16 cellular contexts compared by ENCODE assay signal in the genomic region with DNA sequence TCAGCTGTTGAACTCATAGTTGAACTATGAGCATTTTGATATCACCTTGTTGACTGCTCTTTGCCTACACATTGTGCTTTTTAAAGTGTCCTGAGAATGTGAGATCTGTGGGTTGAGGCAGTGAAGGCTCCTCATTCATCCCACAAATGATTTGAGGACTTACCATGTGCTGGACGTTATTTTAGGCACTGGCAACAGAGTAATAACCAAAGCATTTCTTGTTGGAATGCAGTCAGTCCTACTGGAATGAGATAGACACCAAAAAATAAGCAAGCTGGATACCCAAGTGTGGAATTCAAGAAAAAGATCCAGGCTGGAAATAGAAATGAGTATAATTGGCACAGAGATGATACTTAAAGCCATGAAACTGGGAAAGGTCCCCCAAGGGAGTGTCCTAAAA.
DNase-seq lines count a peak whose midpoint lies in the region; FAIRE-seq and TF ChIP-seq lines count a peak whose summit lies in the region.
"Had no signal": no experiment of that assay in that cellular context is flagged by ENCODE, and none has a peak within 500 bp of the region (broad histone marks: within the 10 kb centered on the region; RNA-seq: fewer than 3 reads in every experiment).

No MANE protein-coding gene starts in this region.

- no peak overlapping the region for H2AFZ ChIP-seq in astrocyte (ENCODE audit: low read depth, low read length)

- H3K4me3 Mint-ChIP-seq in astrocyte (ENCODE audit: unreplicated experiment) = no peak overlapping the region
- H3K4me3 Mint-ChIP-seq: CD8-positive, alpha-beta memory T cell; IgD-negative memory B cell had no signal

- no peak overlapping the region for H3K9ac ChIP-seq in astrocyte (ENCODE audit: low read length)
- H3K9ac ChIP-seq: BLaER1 had no signal

- intact Hi-C loops in left ventricle myocardium inferior (cut with micrococcal nuclease) (no loop called here), cardiac septum (cut with DNase I) (no loop called here)

- H3K4me2 ChIP-seq in astrocyte (ENCODE audit: low read length) = no peak overlapping the region
- H3K4me2 ChIP-seq: BLaER1 had no signal

- no peaks in the 10 kb centered on the region for H3K79me2 ChIP-seq in astrocyte (ENCODE audit: insufficient read depth, low read length)

- no peaks in the 10 kb centered on the region for H4K20me1 ChIP-seq in astrocyte (ENCODE audit: insufficient read depth, low read length)
- H4K20me1 ChIP-seq: BLaER1 had no signal

- no peaks in the 10 kb centered on the region for H3K27me3 Mint-ChIP-seq in astrocyte (ENCODE audit: low read depth, unreplicated experiment)
- H3K27me3 Mint-ChIP-seq: IgD-negative memory B cell had no signal

- H3K4me3 ChIP-seq in left ventricle myocardium inferior (no peak overlapping the region), astrocyte (ENCODE audit: insufficient read depth, low read depth, low read length) (no peak overlapping the region)
- H3K4me3 ChIP-seq: BLaER1 had no signal

- H3K9me3 Mint-ChIP-seq in astrocyte (ENCODE audit: unreplicated experiment) = peaks cover 4% of the 10 kb centered on the region
- H3K9me3 Mint-ChIP-seq: CD8-positive, alpha-beta memory T cell had no signal

- H3K27ac Mint-ChIP-seq in astrocyte (ENCODE audit: unreplicated experiment) = no peak overlapping the region
- H3K27ac Mint-ChIP-seq: CD8-positive, alpha-beta memory T cell; IgD-negative memory B cell had no signal

- H3K27ac ChIP-seq in left ventricle myocardium inferior (replicated peaks) (peak overlapping the region; percentile 33), astrocyte (ENCODE audit: low read depth, low read length) (no peak overlapping the region), caudate nucleus (ENCODE audit: low read depth, low read length) (no peak overlapping the region)
- H3K27ac ChIP-seq: BLaER1 had no signal

- H3K9me3 ChIP-seq in left ventricle myocardium inferior (replicated peaks) (no peaks in the 10 kb centered on the region), astrocyte (ENCODE audit: insufficient read depth, low read depth, low read length) (no peaks in the 10 kb centered on the region)
- H3K9me3 ChIP-seq: BLaER1, Caco-2 had no signal

- H3K4me1 ChIP-seq in left ventricle myocardium inferior (peaks cover 44% of the 10 kb centered on the region), astrocyte (ENCODE audit: insufficient read depth, low read length) (no peaks in the 10 kb centered on the region)
- H3K4me1 ChIP-seq: BLaER1, Caco-2 had no signal

- no peak for DNase-seq in left ventricle myocardium inferior
- DNase-seq in cardiac septum (ENCODE audit: low spot score) = no peak
- DNase-seq in astrocyte (ENCODE audit: low read depth) = peak; percentile 64
- DNase-seq in stromal cell of bone marrow (ENCODE audit: low read depth) = peak; percentile 13
- no peak for DNase-seq in caudate nucleus (lab: John Stamatoyannopoulos, UW)
- DNase-seq in NCI-H526 treated with DMSO at 0.1 percent for 48 hours (lab: John Stamatoyannopoulos, UW) = no peak
- no peak for DNase-seq in GM19239 (ENCODE audit: insufficient read length, low spot score)
- DNase-seq: 8988T; AML-193; Caco-2; CD8-positive, alpha-beta memory T cell; DND-41; GF-D8 had no signal

- H3K4me1 Mint-ChIP-seq in astrocyte (ENCODE audit: low read depth, unreplicated experiment) = peaks cover 24% of the 10 kb centered on the region
- H3K4me1 Mint-ChIP-seq: CD8-positive, alpha-beta memory T cell; IgD-negative memory B cell had no signal

- no peaks in the 10 kb centered on the region for H3K27me3 ChIP-seq in left ventricle myocardium inferior (ENCODE audit: low read depth)
- H3K27me3 ChIP-seq in astrocyte (ENCODE audit: insufficient read depth, low read length) = no peaks in the 10 kb centered on the region
- H3K27me3 ChIP-seq: BLaER1 had no signal

- no peak for FAIRE-seq in astrocyte (lab: Jason Lieb, UNC)
- FAIRE-seq in GM19239 (lab: Jason Lieb, UNC) = no peak
- FAIRE-seq: H54 had no signal

- no peaks in the 10 kb centered on the region for H3K36me3 Mint-ChIP-seq in astrocyte (ENCODE audit: low read depth, unreplicated experiment)
- H3K36me3 Mint-ChIP-seq: CD8-positive, alpha-beta memory T cell had no signal

- peaks cover 42% of the 10 kb centered on the region for H3K36me3 ChIP-seq in left ventricle myocardium inferior
- H3K36me3 ChIP-seq in astrocyte (ENCODE audit: insufficient read depth, low read length) = no peaks in the 10 kb centered on the region
- H3K36me3 ChIP-seq: BLaER1 had no signal

- TF ChIP-seq CTCF in left ventricle myocardium inferior (IDR thresholded peaks at IDR 0.05; ENCODE audit: borderline replicate concordance) (no peak), astrocyte (IDR thresholded peaks at IDR 0.05; ENCODE audit: insufficient read depth, low read depth, low read length) (no peak)

Comparison
In these comparisons a context has a peak if more than half of its experiments do, and no peak if none do; other contexts are left out.
1. DNase-seq: peak in astrocyte (single experiment) and stromal cell of bone marrow (single experiment); none in left ventricle myocardium inferior (single experiment), cardiac septum (single experiment), caudate nucleus (0 of 61), NCI-H526 treated with DMSO at 0.1 percent for 48 hours (single experiment) and GM19239 (single experiment).